Comparison of ENCODE assay signal across 27 cellular contexts in genomic region chr1:24886241-24886640, GRCh38. TPM values are rescaled to one million over a fixed set of nuclear protein-coding genes. Genes with fewer than 3 reads are reported as not detected.
DNase-seq lines count a peak whose midpoint lies in the region; TF ChIP-seq lines count a peak whose summit lies in the region.
"Had no signal": no experiment of that assay in that cellular context is flagged by ENCODE, and none has a peak within 500 bp of the region (broad histone marks: within the 10 kb centered on the region; RNA-seq: fewer than 3 reads in every experiment).

No MANE protein-coding gene starts in this region.

- no peak overlapping the region for H3K9ac ChIP-seq in colonic mucosa (ENCODE audit: low read depth in 2 of 2, low read length in 2 of 2)
- H3K9ac ChIP-seq in mesenchymal stem cell (ENCODE audit: low read length) = no peak overlapping the region
- H3K9ac ChIP-seq: parathyroid adenoma had no signal

- no peaks in the 10 kb centered on the region for H3K36me3 ChIP-seq in colonic mucosa
- no peaks in the 10 kb centered on the region for H3K36me3 ChIP-seq in sigmoid colon
- no peaks in the 10 kb centered on the region for H3K36me3 ChIP-seq in mesenchymal stem cell (ENCODE audit: control insufficient read depth in 1 of 2, insufficient read depth in 2 of 2, low read depth in 1 of 2, low read length in 2 of 2)
- H3K36me3 ChIP-seq: ascending aorta, thyroid gland had no signal

- H2BK15ac ChIP-seq in mesenchymal stem cell (ENCODE audit: low read depth, poor library complexity, severe bottlenecking) = no peak overlapping the region

- H2BK120ac ChIP-seq in mesenchymal stem cell (ENCODE audit: low read depth, low read length) = no peak overlapping the region

- DNase-seq in activated CD4-positive, CD25-positive, alpha-beta regulatory T cell treated with anti-CD3 and anti-CD28 coated beads, Interleukin-2, amount 50 U/mL, for 72 hours = peak; percentile 21
- DNase-seq in activated CD4-positive, CD25-positive, alpha-beta regulatory T cell (lab: John Stamatoyannopoulos, UW) = no peak
- peak; percentile 5 for DNase-seq in AG20443 (ENCODE audit: low spot score)
- peak; percentile 22 for DNase-seq in colonic mucosa
- peak; percentile 49 for DNase-seq in sigmoid colon
- no peak for DNase-seq in occipital lobe (lab: John Stamatoyannopoulos, UW)
- DNase-seq in mesenchymal stem cell = no peak
- DNase-seq in DMS 273 (lab: John Stamatoyannopoulos, UW; ENCODE audit: unreplicated experiment) = no peak
- DNase-seq: activated CD4-positive, alpha-beta T cell treated with anti-CD3 and anti-CD28 coated beads, Interleukin-2, amount 10 ng/mL, durations not matched to agents 7 days and 5 days; activated naive CD8-positive, alpha-beta T cell treated with anti-CD3 and anti-CD28 coated beads, Interleukin-2, amount 10 ng/mL, durations not matched to agents 7 days and 5 days; C1 segment of cervical spinal cord; Caco-2; cortex of kidney; effector memory CD8-positive, alpha-beta T cell; immature natural killer cell; Kasumi-1; left colon; NCI-H1436; NCI-H345; PC-9; stimulated activated CD4-positive, alpha-beta T cell treated with anti-CD3 and anti-CD28 coated beads, Interleukin-2, amount 100 ng/mL, for 24 hours; stimulated activated naive CD8-positive, alpha-beta T cell treated with anti-CD3 and anti-CD28 coated beads, Interleukin-15, amount 100 ng/mL, for 72 hours; thyroid gland had no signal

- no peak overlapping the region for H2BK5ac ChIP-seq in mesenchymal stem cell (ENCODE audit: low read depth, low read length, poor library complexity, severe bottlenecking)

- H4K8ac ChIP-seq in mesenchymal stem cell (ENCODE audit: low read length) = no peak overlapping the region

- no peak overlapping the region for H3K23ac ChIP-seq in mesenchymal stem cell (ENCODE audit: low read length in 2 of 2)

- no peak overlapping the region for H3K4me2 ChIP-seq in mesenchymal stem cell (ENCODE audit: low read length, poor library complexity, severe bottlenecking)
- H3K4me2 ChIP-seq: PC-9 had no signal

- no peak overlapping the region for H2AK5ac ChIP-seq in mesenchymal stem cell (ENCODE audit: low read length, severe bottlenecking)

- H3K14ac ChIP-seq in mesenchymal stem cell (ENCODE audit: low read length in 2 of 2) = no peak overlapping the region

- intact Hi-C loops in colonic mucosa (cut with DNase I) (no loop called here), sigmoid colon (cut with DNase I) (no loop called here)

- no peaks in the 10 kb centered on the region for H3K9me3 ChIP-seq in colonic mucosa
- peaks cover 0 to 4% (median 0%) of the 10 kb centered on the region in 4 donors for H3K9me3 ChIP-seq in sigmoid colon
- peaks cover 6% of the 10 kb centered on the region for H3K9me3 ChIP-seq in mesenchymal stem cell (ENCODE audit: control insufficient read depth, low read length)
- H3K9me3 ChIP-seq: Caco-2, thyroid gland had no signal

- H3K79me1 ChIP-seq in mesenchymal stem cell (replicated peaks; ENCODE audit: low read length, poor library complexity, severe bottlenecking) = no peaks in the 10 kb centered on the region

- no peak overlapping the region for H3K18ac ChIP-seq in mesenchymal stem cell (ENCODE audit: low read depth in 1 of 2, low read length in 2 of 2)

- no peak for TF ChIP-seq EP300 in sigmoid colon (IDR thresholded peaks at IDR 0.05)

- H2BK12ac ChIP-seq in mesenchymal stem cell (ENCODE audit: low read length in 2 of 2) = no peak overlapping the region

- H3K4me3 ChIP-seq in colonic mucosa (no peak overlapping the region), sigmoid colon (no peak overlapping the region), mesenchymal stem cell (ENCODE audit: insufficient read depth in 1 of 2, low read depth in 1 of 2, low read length in 2 of 2) (no peak overlapping the region)
- H3K4me3 ChIP-seq: ascending aorta, PC-9, thyroid gland had no signal

- no peaks in the 10 kb centered on the region for H3K4me1 ChIP-seq in colonic mucosa
- no peaks in the 10 kb centered on the region for H3K4me1 ChIP-seq in sigmoid colon
- H3K4me1 ChIP-seq in mesenchymal stem cell (ENCODE audit: control insufficient read depth, insufficient read depth, low read depth, low read length) = no peaks in the 10 kb centered on the region
- H3K4me1 ChIP-seq: ascending aorta, Caco-2, parathyroid adenoma, thyroid gland had no signal

- H2AFZ ChIP-seq in mesenchymal stem cell (ENCODE audit: low read depth, low read length) = no peak overlapping the region
- H2AFZ ChIP-seq: parathyroid adenoma, PC-9 had no signal

- TF ChIP-seq CTCF in colonic mucosa (IDR thresholded peaks at IDR 0.05) = no peak
- TF ChIP-seq CTCF in sigmoid colon (IDR thresholded peaks at IDR 0.05) = no peak

- no peak overlapping the region for H4K91ac ChIP-seq in mesenchymal stem cell (ENCODE audit: low read length)

- H3K27me3 ChIP-seq in colonic mucosa (no peaks in the 10 kb centered on the region), sigmoid colon (no peaks in the 10 kb centered on the region), mesenchymal stem cell (ENCODE audit: control insufficient read depth in 1 of 2, insufficient read depth in 1 of 2, low read length in 2 of 2) (peaks cover 0 to 26% of the 10 kb centered on the region in 2 experiments)
- H3K27me3 ChIP-seq: ascending aorta, thyroid gland had no signal

- TF ChIP-seq POLR2A in sigmoid colon (IDR thresholded peaks at IDR 0.05) = no peak

- H3K27ac ChIP-seq in colonic mucosa (no peak overlapping the region), sigmoid colon (no peak overlapping the region), mesenchymal stem cell (ENCODE audit: low read length, poor library complexity, severe bottlenecking) (no peak overlapping the region)
- H3K27ac ChIP-seq: 22Rv1, ascending aorta, parathyroid adenoma, PC-9, thyroid gland had no signal

- H3K4ac ChIP-seq in mesenchymal stem cell (ENCODE audit: low read depth in 1 of 2, low read length in 2 of 2) = no peak overlapping the region

- WGBS in sigmoid colon, 2 donors = 21 to 73% methylated on average over 1 of the region's 1 CpG
- WGBS in mesenchymal stem cell = 91% methylated on average over 1 of the region's 1 CpG

RNA-seq across cellular contexts. Expression of gene RUNX3, which starts 43.8 kb away (rescaled TPM):
- total RNA-seq in colonic mucosa (1 to 10 TPM; 1.6 to 3.2 TPM), sigmoid colon (1 to 10 TPM in 1 of 4 donors, under 1 TPM in 2, not detected in 1; 0.36 to 1.2 (median 0.49) TPM), occipital lobe (0.16 TPM)
- polyA plus RNA-seq in sigmoid colon = 10 to 100 TPM in 1 of 3 donors, 1 to 10 TPM in 2; 1.2 to 18.0 (median 3.7) TPM
- 0.25 TPM for polyA plus RNA-seq in mesenchymal stem cell (2013, experiment 1 of 2)
- 0.33 TPM for polyA plus RNA-seq in mesenchymal stem cell (2013, experiment 2 of 2)
- total RNA-seq: epithelial cell of proximal tubule, PC-9 had no signal

Comparison
In these comparisons a context has a peak if more than half of its experiments do, and no peak if none do; other contexts are left out.
1. DNase-seq: peak in activated CD4-positive, CD25-positive, alpha-beta regulatory T cell treated with anti-CD3 and anti-CD28 coated beads, Interleukin-2, amount 50 U/mL, for 72 hours (single experiment), AG20443 (single experiment), colonic mucosa (single experiment) and sigmoid colon (single experiment); none in activated CD4-positive, CD25-positive, alpha-beta regulatory T cell (0 of 4), occipital lobe (single experiment), mesenchymal stem cell (single experiment) and DMS 273 (single experiment).